ENCODE assay signal across 17 cellular contexts in genomic region chr3:185503467-185503975, GRCh38. TPM values are rescaled to one million over a fixed set of nuclear protein-coding genes. Genes with fewer than 3 reads are reported as not detected.
DNase-seq lines count a peak whose midpoint lies in the region; ATAC-seq, FAIRE-seq and TF ChIP-seq lines count a peak whose summit lies in the region.
"Had no signal": no experiment of that assay in that cellular context is flagged by ENCODE, and none has a peak within 500 bp of the region (broad histone marks: within the 10 kb centered on the region; RNA-seq: fewer than 3 reads in every experiment).

No MANE protein-coding gene starts in this region.

- H3K27ac ChIP-seq in HepG2 (ENCODE audit: extremely low read length, insufficient read depth, low read length) (no peak overlapping the region), right lobe of liver (no peak overlapping the region), gastroesophageal sphincter (no peak overlapping the region)

- no peak for TF ChIP-seq POLR2A in HepG2 (IDR thresholded peaks at IDR 0.05; ENCODE audit: insufficient read depth in 1 of 2, low read depth in 2 of 2, low read length in 2 of 2)
- TF ChIP-seq POLR2A in right lobe of liver (IDR thresholded peaks at IDR 0.05), result no peak
- TF ChIP-seq POLR2A in gastroesophageal sphincter (IDR thresholded peaks at IDR 0.05), result no peak

- no peak for ATAC-seq in HepG2
- no peak for ATAC-seq in right lobe of liver
- no peak for ATAC-seq in gastroesophageal sphincter

- H3K36me3 ChIP-seq in HepG2 (replicated peaks in 1 of 2; ENCODE audit: control insufficient read depth in 1 of 2, insufficient read depth in 2 of 2, low read length in 2 of 2) (no peaks in the 10 kb centered on the region), right lobe of liver (no peaks in the 10 kb centered on the region), gastroesophageal sphincter (no peaks in the 10 kb centered on the region)

- 33% methylated on average over 2 of the region's 2 CpGs for WGBS in HepG2 (ENCODE audit: low lambda C conversion rate)
- WGBS in right lobe of liver (ENCODE audit: insufficient coverage, low coverage, low lambda C conversion rate, missing lambda C conversion rate), result 90% methylated on average over 1 of the region's 2 CpGs
- WGBS in gastroesophageal sphincter (ENCODE audit: low coverage in 1 of 2), 2 donors, result 100% methylated on average over 1 of the region's 2 CpGs; no CpG with 5 or more reads in 1 of the 2 donors

- no peak overlapping the region for H3K9ac ChIP-seq in HepG2 (ENCODE audit: insufficient read depth, low read depth, low read length)

- TF ChIP-seq EP300 in HepG2 (IDR thresholded peaks at IDR 0.05; ENCODE audit: low read depth in 2 of 2, low read length in 2 of 2) (no peak), HepG2 (CRISPR knock-in tag; IDR thresholded peaks at IDR 0.05; ENCODE audit: borderline replicate concordance) (no peak), gastroesophageal sphincter (IDR thresholded peaks at IDR 0.05) (no peak)

- no peak for TF ChIP-seq RAD21 in HepG2 (CRISPR knock-in tag; IDR thresholded peaks at IDR 0.05)

- DNase-seq in HepG2 (ENCODE audit: low spot score), result no peak
- DNase-seq in right lobe of liver, result no peak
- peak; percentile 68 for DNase-seq in epithelial cell of esophagus (ENCODE audit: low read depth)
- DNase-seq in neural crest cell (ENCODE audit: low read depth, low spot score), result no peak
- DNase-seq in activated CD4-positive, alpha-beta memory T cell treated with anti-CD3 and anti-CD28 coated beads for 36 hours, result no peak
- DNase-seq in SHP77 (lab: John Stamatoyannopoulos, UW), result no peak
- DNase-seq: ACHN, COR-L47, DMS153, H9, Kasumi-1, NCI-H1105, NCI-H1694, NCI-H2107, NCI-H2227 treated with DMSO at 0.1 percent for 48 hours, NCI-H524 treated with DMSO at 0.1 percent for 48 hours had no signal

- peak overlapping the region; percentile 27 for H3K4me3 Mint-ChIP-seq in neural crest cell
- no peak overlapping the region for H3K4me3 Mint-ChIP-seq in activated CD4-positive, alpha-beta memory T cell treated with anti-CD3 and anti-CD28 coated beads for 36 hours
- H3K4me3 Mint-ChIP-seq: H9 had no signal

- FAIRE-seq in HepG2 (lab: Jason Lieb, UNC), result no peak

- H2AFZ ChIP-seq in HepG2 (ENCODE audit: low read length), result peak overlapping the region; percentile 12

- no peak overlapping the region for H3K27ac Mint-ChIP-seq in neural crest cell (ENCODE audit: unreplicated experiment)
- H3K27ac Mint-ChIP-seq in activated CD4-positive, alpha-beta memory T cell treated with anti-CD3 and anti-CD28 coated beads for 36 hours, result no peak overlapping the region

- in situ Hi-C loops in HepG2 (cut with HindIII; ENCODE audit: extremely low pct_ligation_motif_present, low pct_unique_long_range_greater_than_20kb), result no loop called here

- H3K27me3 ChIP-seq in HepG2 (ENCODE audit: control insufficient read depth in 1 of 2, insufficient read depth in 2 of 2, low read length in 2 of 2) (no peaks in the 10 kb centered on the region; a peak in 1 of 5 replicates), right lobe of liver (no peaks in the 10 kb centered on the region), gastroesophageal sphincter (peaks cover 8% of the 10 kb centered on the region)

- H3K79me2 ChIP-seq in HepG2 (ENCODE audit: insufficient read depth, low read length), result no peaks in the 10 kb centered on the region

- H3K4me1 ChIP-seq in HepG2 (ENCODE audit: insufficient read depth, low read length), result peaks cover 33% of the 10 kb centered on the region
- no peaks in the 10 kb centered on the region for H3K4me1 ChIP-seq in right lobe of liver
- H3K4me1 ChIP-seq in gastroesophageal sphincter, result peaks cover 0 to 6% (median 0%) of the 10 kb centered on the region in 3 donors

- peaks cover 25% of the 10 kb centered on the region for H3K27me3 Mint-ChIP-seq in neural crest cell (ENCODE audit: low read depth)
- H3K27me3 Mint-ChIP-seq in activated CD4-positive, alpha-beta memory T cell treated with anti-CD3 and anti-CD28 coated beads for 36 hours, result peaks cover 5% of the 10 kb centered on the region

- no TSS peak for BruUV-seq in HepG2 (replicated peaks; lab: Mats Ljungman, UMichigan)

- H4K20me1 ChIP-seq in HepG2 (ENCODE audit: insufficient read depth, low read length), result no peaks in the 10 kb centered on the region

- intact Hi-C loops in HepG2 (cut with micrococcal nuclease; ENCODE audit: unreplicated experiment) (loop anchor here (10.0 kb wide), 1 partner anchor 51 kb away; the partner anchor contains the start of gene LIPH), right lobe of liver (cut with DNase I) (no loop called here)
- intact Hi-C loops in activated CD4-positive, alpha-beta memory T cell treated with anti-CD3 and anti-CD28 coated beads for 36 hours (cut with micrococcal nuclease), result no loop called here

- H3K4me3 ChIP-seq in HepG2 (replicated peaks in 1 of 3; ENCODE audit: insufficient read depth in 1 of 3, low read depth in 2 of 3, low read length in 3 of 3), result no peak overlapping the region
- no peak overlapping the region for H3K4me3 ChIP-seq in right lobe of liver
- no peak overlapping the region for H3K4me3 ChIP-seq in epithelial cell of esophagus (ENCODE audit: low read length)
- no peak overlapping the region for H3K4me3 ChIP-seq in gastroesophageal sphincter

- POLR2A ChIA-PET in HepG2 (lab: Yijun Ruan, JAX), result no interaction called here
- POLR2A ChIA-PET in activated CD4-positive, alpha-beta memory T cell treated with anti-CD3 and anti-CD28 coated beads for 36 hours (lab: Charles Lee), result no interaction called here

- H3K4me2 ChIP-seq in HepG2 (ENCODE audit: low read depth, low read length), result peak overlapping the region; percentile 43

- CTCF ChIA-PET in HepG2 (lab: Yijun Ruan, JAX; ENCODE audit: low intra/inter-chr PET ratio, low total read pairs), result no interaction called here
- CTCF ChIA-PET in activated CD4-positive, alpha-beta memory T cell treated with anti-CD3 and anti-CD28 coated beads for 36 hours (lab: Charles Lee), result no interaction called here

- TF ChIP-seq CTCF in HepG2 (CRISPR knock-in tag; IDR thresholded peaks at IDR 0.05) (no peak), right lobe of liver (IDR thresholded peaks at IDR 0.05) (no peak), epithelial cell of esophagus (IDR thresholded peaks at IDR 0.05; ENCODE audit: insufficient read depth, low read depth, low read length, missing control alignments) (no peak), neural crest cell (conservative IDR thresholded peaks at IDR 0.05) (no peak), gastroesophageal sphincter (IDR thresholded peaks at IDR 0.05) (no peak)

- H3K9me3 Mint-ChIP-seq in neural crest cell, result peaks cover 3% of the 10 kb centered on the region
- no peaks in the 10 kb centered on the region for H3K9me3 Mint-ChIP-seq in activated CD4-positive, alpha-beta memory T cell treated with anti-CD3 and anti-CD28 coated beads for 36 hours
- H3K9me3 Mint-ChIP-seq: H9 had no signal

- H3K36me3 Mint-ChIP-seq in neural crest cell (ENCODE audit: low read depth), result no peaks in the 10 kb centered on the region
- no peaks in the 10 kb centered on the region for H3K36me3 Mint-ChIP-seq in activated CD4-positive, alpha-beta memory T cell treated with anti-CD3 and anti-CD28 coated beads for 36 hours

- H3K4me1 Mint-ChIP-seq in neural crest cell, result peaks cover 10% of the 10 kb centered on the region
- H3K4me1 Mint-ChIP-seq in activated CD4-positive, alpha-beta memory T cell treated with anti-CD3 and anti-CD28 coated beads for 36 hours (ENCODE audit: low read depth), result peaks cover 5% of the 10 kb centered on the region

- H3K9me3 ChIP-seq in HepG2 (ENCODE audit: low read length) (no peaks in the 10 kb centered on the region), right lobe of liver (no peaks in the 10 kb centered on the region), gastroesophageal sphincter (no peaks in the 10 kb centered on the region)

RNA-seq across cellular contexts. Expression of gene TMEM41A, which starts 4.7 kb away (rescaled TPM):
- total RNA-seq in HepG2 (2016; rRNA removed; fragmentation: Illumina TruSeq; extraction: Trizol), result 24.2 and 40.0 TPM in 2 replicates
- total RNA-seq in HepG2 (2016; cell fraction: cytosol; rRNA removed; fragmentation: Illumina TruSeq; extraction: Trizol; ENCODE audit: low read depth), result 13.6 and 15.2 TPM in 2 replicates
- 24.9 and 39.6 TPM in 2 replicates for total RNA-seq in HepG2 (2016; cell fraction: insoluble cytoplasmic fraction; rRNA removed; fragmentation: Illumina TruSeq; extraction: Trizol)
- 29.5 and 32.0 TPM in 2 replicates for total RNA-seq in HepG2 (2016; cell fraction: membrane; rRNA removed; fragmentation: Illumina TruSeq; extraction: Trizol)
- 45.6 and 52.4 TPM in 2 replicates for total RNA-seq in HepG2 (2016; cell fraction: nucleus; rRNA removed; fragmentation: Illumina TruSeq; extraction: Trizol)
- polyA plus RNA-seq in HepG2 (2011; rRNA removed), result 27.9 and 30.0 TPM in 2 replicates
- polyA plus RNA-seq in HepG2 (2011; cell fraction: cytosol; rRNA removed), result 19.8 and 29.4 TPM in 2 replicates
- polyA plus RNA-seq in HepG2 (2011; cell fraction: nucleus; rRNA removed), result 25.5 and 31.3 TPM in 2 replicates
- 18.7 and 20.4 TPM in 2 replicates for polyA plus RNA-seq in HepG2 (2012)
- 7.9 and 8.4 TPM in 2 replicates for polyA plus RNA-seq in HepG2 (2016; cell fraction: cytosol; fragmentation: Illumina TruSeq; extraction: Trizol; ENCODE audit: low read depth)
- 28.3 and 31.2 TPM in 2 replicates for polyA plus RNA-seq in HepG2 (2016; cell fraction: insoluble cytoplasmic fraction; fragmentation: Illumina TruSeq; extraction: Trizol; ENCODE audit: low read depth)
- polyA plus RNA-seq in HepG2 (2016; cell fraction: membrane; fragmentation: Illumina TruSeq; extraction: Trizol; ENCODE audit: low read depth), result 19.0 and 19.8 TPM in 2 replicates
- 61.2 and 62.8 TPM in 2 replicates for polyA plus RNA-seq in HepG2 (2016; cell fraction: nucleus; fragmentation: Illumina TruSeq; extraction: Trizol; ENCODE audit: insufficient read depth, low read depth)
- polyA minus RNA-seq in HepG2 (2011; rRNA and poly(A)+ RNA removed; ENCODE audit: low replicate concordance), result 43.9 and 54.9 TPM in 2 replicates
- 13.8 and 18.0 TPM in 2 replicates for polyA minus RNA-seq in HepG2 (2011; cell fraction: cytosol; rRNA and poly(A)+ RNA removed)
- 39.3 and 51.3 TPM in 2 replicates for polyA minus RNA-seq in HepG2 (2011; cell fraction: nucleus; rRNA and poly(A)+ RNA removed)
- 10 to 100 TPM; 11.6 to 21.9 (median 13.4) TPM for total RNA-seq in right lobe of liver
- 19.9 and 20.2 TPM in 2 replicates for total RNA-seq in neural crest cell
- 10 to 100 TPM; 16.2 to 16.8 TPM for total RNA-seq in activated CD4-positive, alpha-beta memory T cell treated with anti-CD3 and anti-CD28 coated beads for 36 hours
- total RNA-seq in gastroesophageal sphincter, result 10 to 100 TPM in 1 of 4 donors, 1 to 10 TPM in 3; 7.2 to 10.4 (median 9.3) TPM

RNA-seq across cellular contexts. Expression of gene LIPH, which starts 48.9 kb away (rescaled TPM):
- total RNA-seq in HepG2 (2016; rRNA removed; fragmentation: Illumina TruSeq; extraction: Trizol) (0.09 TPM in 1 of 2 replicates, not detected in the other), right lobe of liver (1 to 10 TPM in 2 of 6 experiments, under 1 TPM in 3, not detected in 1; 0.07 to 1.4 (median 0.24) TPM), neural crest cell (not detected in 2 replicates), gastroesophageal sphincter (1 to 10 TPM in 1 of 4 donors, under 1 TPM in 2, not detected in 1; 0.31 to 1.2 (median 0.58) TPM)
- 0.20 TPM in 1 of 2 replicates, not detected in the other for total RNA-seq in HepG2 (2016; cell fraction: cytosol; rRNA removed; fragmentation: Illumina TruSeq; extraction: Trizol; ENCODE audit: low read depth)
- total RNA-seq in HepG2 (2016; cell fraction: insoluble cytoplasmic fraction; rRNA removed; fragmentation: Illumina TruSeq; extraction: Trizol), result 0.13 TPM in 2 replicates
- not detected in 2 replicates for total RNA-seq in HepG2 (2016; cell fraction: membrane; rRNA removed; fragmentation: Illumina TruSeq; extraction: Trizol)
- 0.19 and 1.1 TPM in 2 replicates for total RNA-seq in HepG2 (2016; cell fraction: nucleus; rRNA removed; fragmentation: Illumina TruSeq; extraction: Trizol)
- polyA plus RNA-seq in HepG2 (2011; rRNA removed), result 0.29 and 0.34 TPM in 2 replicates
- polyA plus RNA-seq in HepG2 (2011; cell fraction: cytosol; rRNA removed), result 0.20 and 0.45 TPM in 2 replicates
- polyA plus RNA-seq in HepG2 (2011; cell fraction: nucleus; rRNA removed), result 0.12 and 0.14 TPM in 2 replicates
- 0.32 and 0.95 TPM in 2 replicates for polyA plus RNA-seq in HepG2 (2012)
- 0.03 TPM in 1 of 2 replicates, not detected in the other for polyA plus RNA-seq in HepG2 (2016; cell fraction: cytosol; fragmentation: Illumina TruSeq; extraction: Trizol; ENCODE audit: low read depth)
- 0.05 and 0.11 TPM in 2 replicates for polyA plus RNA-seq in HepG2 (2016; cell fraction: insoluble cytoplasmic fraction; fragmentation: Illumina TruSeq; extraction: Trizol; ENCODE audit: low read depth)
- polyA plus RNA-seq in HepG2 (2016; cell fraction: membrane; fragmentation: Illumina TruSeq; extraction: Trizol; ENCODE audit: low read depth), result not detected in 2 replicates
- polyA plus RNA-seq in HepG2 (2016; cell fraction: nucleus; fragmentation: Illumina TruSeq; extraction: Trizol; ENCODE audit: insufficient read depth, low read depth), result 0.11 TPM in 1 of 2 replicates, not detected in the other
- polyA minus RNA-seq in HepG2 (2011; rRNA and poly(A)+ RNA removed; ENCODE audit: low replicate concordance), result 0.06 and 7.4 TPM in 2 replicates
- 1.2 TPM in 1 of 2 replicates, not detected in the other for polyA minus RNA-seq in HepG2 (2011; cell fraction: cytosol; rRNA and poly(A)+ RNA removed)
- polyA minus RNA-seq in HepG2 (2011; cell fraction: nucleus; rRNA and poly(A)+ RNA removed), result 0.25 and 0.64 TPM in 2 replicates
- total RNA-seq in activated CD4-positive, alpha-beta memory T cell treated with anti-CD3 and anti-CD28 coated beads for 36 hours, result not detected
